In genomic region chr12:26937443-26937862, GRCh38 we compare ENCODE assay signal across 8 cellular contexts. TPM values are rescaled to one million over a fixed set of nuclear protein-coding genes. Genes with fewer than 3 reads are reported as not detected.
A peak's percentile ranks its signal among the peaks of the same experiment; 100 is the strongest.
DNase-seq lines count a peak whose midpoint lies in the region; ATAC-seq, FAIRE-seq and TF ChIP-seq lines count a peak whose summit lies in the region.

No MANE protein-coding gene starts in this region.

- H3K36me3 ChIP-seq in right atrium auricular region (no peaks in the 10 kb centered on the region), K562 (ENCODE audit: control insufficient read depth, insufficient read depth, low read length) (peaks cover 29% of the 10 kb centered on the region), mesenchymal stem cell (ENCODE audit: control insufficient read depth in 1 of 2, insufficient read depth in 2 of 2, low read depth in 1 of 2, low read length in 2 of 2) (peaks cover 0 to 4% of the 10 kb centered on the region in 2 experiments), aorta (ENCODE audit: control insufficient read depth in 1 of 2, insufficient read depth in 2 of 2, low read length in 1 of 2) (peaks cover 0 to 1% of the 10 kb centered on the region in 2 donors)

- DNase-seq in right atrium auricular region (ENCODE audit: low spot score) (no peak), cardiac septum (ENCODE audit: low spot score) (no peak), K562 (ENCODE audit: extremely low read depth in 1 of 4, low spot score in 3 of 4) (no peak), mesenchymal stem cell (no peak), aorta (no peak), D721Med (ENCODE audit: insufficient read length, low spot score) (no peak), inferior parietal cortex (ENCODE audit: extremely low spot score) (no peak), HCEC 1CT (no peak)

- H2AK5ac ChIP-seq in mesenchymal stem cell (ENCODE audit: low read length, severe bottlenecking) = no peak overlapping the region

- H3K14ac ChIP-seq in mesenchymal stem cell (ENCODE audit: low read length in 2 of 2) = peak overlapping the region in 1 of 2 experiments; percentile 93

- H2BK15ac ChIP-seq in mesenchymal stem cell (ENCODE audit: low read depth, poor library complexity, severe bottlenecking) = no peak overlapping the region

- H4K8ac ChIP-seq in mesenchymal stem cell (ENCODE audit: low read length) = no peak overlapping the region

- TF ChIP-seq RAD21 in K562 (CRISPR knock-in tag; conservative IDR thresholded peaks at IDR 0.05 in 1 of 2, IDR thresholded peaks at IDR 0.05 in 1 of 2) = no peak

- H3K4me3 ChIP-seq in right atrium auricular region = peak overlapping the region; percentile 85 to 97
- peak overlapping the region; percentile 84 for H3K4me3 ChIP-seq in K562
- peak overlapping the region; percentile 93 to 98 for H3K4me3 ChIP-seq in mesenchymal stem cell (ENCODE audit: insufficient read depth in 1 of 2, low read depth in 1 of 2, low read length in 2 of 2)
- H3K4me3 ChIP-seq in aorta (ENCODE audit: low read length in 2 of 2) = peak overlapping the region; percentile 52 to 53

- TSS peak; percentile 51 for BruUV-seq in K562 (replicated peaks; lab: Mats Ljungman, UMichigan)

- H4K91ac ChIP-seq in mesenchymal stem cell (ENCODE audit: low read length) = no peak overlapping the region

- H4K20me1 ChIP-seq in K562 (replicated peaks; ENCODE audit: control insufficient read depth, insufficient read depth, low read length) = 0 out of 2 replicates have a peak, but pooled peaks cover 5% of the 10 kb centered on the region

- no peaks in the 10 kb centered on the region for H3K9me3 ChIP-seq in right atrium auricular region
- no peaks in the 10 kb centered on the region for H3K9me3 ChIP-seq in K562 (replicated peaks; ENCODE audit: control insufficient read depth, insufficient read depth, low read depth, low read length)
- no peaks in the 10 kb centered on the region for H3K9me3 ChIP-seq in mesenchymal stem cell (ENCODE audit: control insufficient read depth, low read length)
- H3K9me3 ChIP-seq in aorta (ENCODE audit: control insufficient read depth, low read length) = no peaks in the 10 kb centered on the region

- POLR2A ChIA-PET in K562 (lab: Yijun Ruan, JAX) = no interaction called here

- no peak for TF ChIP-seq EP300 in K562 (IDR thresholded peaks at IDR 0.05; ENCODE audit: low read length)

- H2BK5ac ChIP-seq in mesenchymal stem cell (ENCODE audit: low read depth, low read length, poor library complexity, severe bottlenecking) = no peak overlapping the region

- peak overlapping the region; percentile 2 to 90 for H3K18ac ChIP-seq in mesenchymal stem cell (ENCODE audit: low read depth in 1 of 2, low read length in 2 of 2)

- H3K4me1 ChIP-seq in right atrium auricular region (peaks cover 0 to 49% of the 10 kb centered on the region in 2 donors), K562 (replicated peaks in 1 of 2; ENCODE audit: control insufficient read depth in 2 of 2, insufficient read depth in 2 of 2, low read length in 2 of 2) (peaks cover 0 to 21% of the 10 kb centered on the region in 2 experiments; a peak in 3 of 5 replicates), mesenchymal stem cell (ENCODE audit: control insufficient read depth, insufficient read depth, low read depth, low read length) (no peaks in the 10 kb centered on the region), aorta (ENCODE audit: control insufficient read depth in 1 of 2, insufficient read depth in 2 of 2, low read length in 2 of 2) (no peaks in the 10 kb centered on the region)

- peak overlapping the region in 1 of 2 experiments; percentile 90 for H3K4ac ChIP-seq in mesenchymal stem cell (ENCODE audit: low read depth in 1 of 2, low read length in 2 of 2)

- H3K4me2 ChIP-seq in K562 (ENCODE audit: insufficient read depth, low read length) (peak overlapping the region; percentile 98), mesenchymal stem cell (ENCODE audit: low read length, poor library complexity, severe bottlenecking) (peak overlapping the region; percentile 93)

- CTCF ChIA-PET in K562 (lab: Yijun Ruan, JAX; ENCODE audit: low intra/inter-chr PET ratio) = no interaction called here

- intact Hi-C loops in cardiac septum (cut with DNase I) (no loop called here), K562 (cut with micrococcal nuclease) (loop anchor here (2.0 kb wide), 1 partner anchor 77 kb away; the partner anchor contains the start of gene TM7SF3), aorta (cut with DNase I) (loop anchor here (5.0 kb wide), 1 partner anchor 75 kb away; the partner anchor contains the start of gene TM7SF3 (in 2 of the 2))

- peak overlapping the region in 1 of 2 experiments; percentile 15 for H2BK12ac ChIP-seq in mesenchymal stem cell (ENCODE audit: low read length in 2 of 2)

- H3K79me2 ChIP-seq in K562 (ENCODE audit: control insufficient read depth, insufficient read depth, low read length) = peaks cover 95% of the 10 kb centered on the region

- H3K79me1 ChIP-seq in mesenchymal stem cell (replicated peaks; ENCODE audit: low read length, poor library complexity, severe bottlenecking) = peaks cover 12% of the 10 kb centered on the region

- FAIRE-seq in K562 (lab: Jason Lieb, UNC) = no peak
- FAIRE-seq in D721Med (lab: Jason Lieb, UNC) = no peak

- TF ChIP-seq POLR2A in K562 (conservative IDR thresholded peaks at IDR 0.05) = no peak; the same call in none of the 2 replicates

- 1% methylated on average over 10 of the region's 10 CpGs for WGBS in K562 (ENCODE audit: insufficient coverage, low coverage, missing lambda C conversion rate)
- 0% methylated on average over 8 of the region's 10 CpGs for WGBS in mesenchymal stem cell
- 0 to 1% methylated on average over 10 of the region's 10 CpGs for WGBS in aorta, 2 donors

- no peaks in the 10 kb centered on the region for H3K9me1 ChIP-seq in K562 (ENCODE audit: control insufficient read depth, insufficient read depth, low read length)

- H2AFZ ChIP-seq in K562 (ENCODE audit: low read depth, low read length) (peak overlapping the region; percentile 88), mesenchymal stem cell (ENCODE audit: low read depth, low read length) (peak overlapping the region; percentile 84)

- in situ Hi-C loops in K562 (cut with MboI) = loop anchor here (5.0 kb wide), 1 partner anchor 75 kb away; the partner anchor contains the start of gene TM7SF3

- H3K27me3 ChIP-seq in right atrium auricular region = no peaks in the 10 kb centered on the region
- H3K27me3 ChIP-seq in K562 (ENCODE audit: control insufficient read depth in 2 of 2, insufficient read depth in 2 of 2, low read length in 2 of 2) = no peaks in the 10 kb centered on the region
- H3K27me3 ChIP-seq in mesenchymal stem cell (ENCODE audit: control insufficient read depth in 1 of 2, insufficient read depth in 1 of 2, low read length in 2 of 2) = no peaks in the 10 kb centered on the region
- no peaks in the 10 kb centered on the region for H3K27me3 ChIP-seq in aorta (ENCODE audit: control insufficient read depth in 1 of 2, insufficient read depth in 2 of 2, low read length in 1 of 2)

- no peak overlapping the region for H2BK120ac ChIP-seq in mesenchymal stem cell (ENCODE audit: low read depth, low read length)

- peak overlapping the region; percentile 94 to 95 for H3K9ac ChIP-seq in K562 (ENCODE audit: insufficient read depth in 1 of 2, low read depth in 2 of 2, low read length in 2 of 2)
- peak overlapping the region; percentile 98 for H3K9ac ChIP-seq in mesenchymal stem cell (ENCODE audit: low read length)

- H3K27ac ChIP-seq in right atrium auricular region = peak overlapping the region; percentile 92 to 97
- H3K27ac ChIP-seq in K562 (ENCODE audit: extremely low read depth, low read depth, low read length) = peak overlapping the region; percentile 95
- H3K27ac ChIP-seq in mesenchymal stem cell (ENCODE audit: low read length, poor library complexity, severe bottlenecking) = peak overlapping the region; percentile 89
- H3K27ac ChIP-seq in aorta (ENCODE audit: low read depth in 1 of 2, low read length in 2 of 2) = peak overlapping the region in 1 of 2 donors; percentile 41

- no peak for ATAC-seq in K562
- ATAC-seq in aorta (ENCODE audit: low FRiP score) = no peak

- peak overlapping the region in 1 of 2 experiments; percentile 71 for H3K23ac ChIP-seq in mesenchymal stem cell (ENCODE audit: low read length in 2 of 2)

- TF ChIP-seq CTCF in right atrium auricular region (IDR thresholded peaks at IDR 0.05) = no peak
- TF ChIP-seq CTCF in K562 (IDR thresholded peaks at IDR 0.05 in 2 of 3, conservative IDR thresholded peaks at IDR 0.05 in 1 of 3; ENCODE audit: insufficient read depth in 2 of 3, low read depth in 1 of 3, low read length in 3 of 3) = no peak
- TF ChIP-seq CTCF in D721Med (IDR thresholded peaks at IDR 0.05; ENCODE audit: insufficient read depth, missing control alignments) = no peak

RNA-seq across cellular contexts. Expression of gene INTS13, which starts 0.3 kb away (rescaled TPM):
- total RNA-seq in right atrium auricular region (10 to 100 TPM; 16.4 to 27.0 TPM), cardiac septum (15.5 TPM), K562 (2014; rRNA removed) (55.1 and 56.8 TPM in 2 replicates), K562 (2014; rRNA removed; fragmentation: Illumina TruSeq; extraction: Trizol) (89.7 and 102 TPM in 2 replicates), K562 (2015; rRNA removed; fragmentation: Illumina TruSeq; extraction: Trizol) (82.2 and 89.1 TPM in 2 replicates), K562 (2021) (48.3 and 57.9 TPM in 2 replicates), aorta (10 to 100 TPM; 15.1 to 19.2 TPM)
- total RNA-seq in K562 (2011; cell fraction: chromatin; rRNA removed; ENCODE audit: low replicate concordance) = 48.8 and 105 TPM in 2 replicates
- total RNA-seq in K562 (2011; cell fraction: nucleolus; rRNA removed) = 21.8 and 25.4 TPM in 2 replicates
- total RNA-seq in K562 (2011; cell fraction: nucleoplasm; rRNA removed) = 33.9 and 39.9 TPM in 2 replicates
- polyA plus RNA-seq in K562 (2011; rRNA removed) (50.8 and 79.0 TPM in 2 replicates), K562 (2014; fragmentation: Illumina TruSeq; extraction: Trizol) (54.8 and 78.1 TPM in 2 replicates), K562 (2014; fragmentation: Nextera tagmentation; extraction: Ambion mirVana) (10 to 100 TPM; 50.3 to 91.8 TPM), K562 (2014; rRNA removed) (50.6 TPM in 2 replicates), aorta (10 to 100 TPM in 1 of 2 donors, 1 to 10 TPM in 1; 9.5 to 12.8 TPM)
- polyA plus RNA-seq in K562 (2011; cell fraction: cytosol; rRNA removed) = 12.4 and 26.6 TPM in 2 replicates
- polyA plus RNA-seq in K562 (2011; cell fraction: nucleus; rRNA removed) = 15.6 and 21.3 TPM in 2 replicates
- polyA plus RNA-seq in K562 (2012) = 36.2 and 64.1 TPM in 2 replicates
- polyA minus RNA-seq in K562 (2011; rRNA and poly(A)+ RNA removed) = 130 and 148 TPM in 2 replicates
- 75.4 and 103 TPM in 2 replicates for polyA minus RNA-seq in K562 (2011; cell fraction: cytosol; rRNA and poly(A)+ RNA removed)
- polyA minus RNA-seq in K562 (2011; cell fraction: nucleus; rRNA and poly(A)+ RNA removed) = 26.3 and 44.5 TPM in 2 replicates
- 14.2 TPM for polyA plus RNA-seq in mesenchymal stem cell (2013, experiment 1 of 2)
- polyA plus RNA-seq in mesenchymal stem cell (2013, experiment 2 of 2) = 16.1 TPM

RNA-seq across cellular contexts. Expression of gene FGFR1OP2, which starts 0.8 kb away (rescaled TPM):
- total RNA-seq in right atrium auricular region (10 to 100 TPM; 52.0 to 60.2 TPM), cardiac septum (37.4 TPM), K562 (2014; rRNA removed) (36.3 and 38.6 TPM in 2 replicates), K562 (2014; rRNA removed; fragmentation: Illumina TruSeq; extraction: Trizol) (42.5 and 49.4 TPM in 2 replicates), K562 (2015; rRNA removed; fragmentation: Illumina TruSeq; extraction: Trizol) (44.9 and 48.2 TPM in 2 replicates), K562 (2021) (31.8 and 32.6 TPM in 2 replicates), aorta (10 to 100 TPM; 55.2 to 67.4 TPM)
- 23.1 and 99.0 TPM in 2 replicates for total RNA-seq in K562 (2011; cell fraction: chromatin; rRNA removed; ENCODE audit: low replicate concordance)
- 14.8 and 20.3 TPM in 2 replicates for total RNA-seq in K562 (2011; cell fraction: nucleolus; rRNA removed)
- total RNA-seq in K562 (2011; cell fraction: nucleoplasm; rRNA removed) = 32.0 and 41.6 TPM in 2 replicates
- polyA plus RNA-seq in K562 (2011; rRNA removed) (34.0 and 49.0 TPM in 2 replicates), K562 (2014; fragmentation: Illumina TruSeq; extraction: Trizol) (37.1 TPM in 2 replicates), K562 (2014; fragmentation: Nextera tagmentation; extraction: Ambion mirVana) (10 to 100 TPM; 31.6 to 33.0 TPM), K562 (2014; rRNA removed) (33.2 and 41.1 TPM in 2 replicates), aorta (10 to 100 TPM; 31.4 to 60.5 TPM)
- 11.7 and 14.9 TPM in 2 replicates for polyA plus RNA-seq in K562 (2011; cell fraction: cytosol; rRNA removed)
- 21.1 and 22.6 TPM in 2 replicates for polyA plus RNA-seq in K562 (2011; cell fraction: nucleus; rRNA removed)
- polyA plus RNA-seq in K562 (2012) = 30.5 and 39.9 TPM in 2 replicates
- 70.0 and 81.4 TPM in 2 replicates for polyA minus RNA-seq in K562 (2011; rRNA and poly(A)+ RNA removed)
- polyA minus RNA-seq in K562 (2011; cell fraction: cytosol; rRNA and poly(A)+ RNA removed) = 20.9 and 24.7 TPM in 2 replicates
- 30.6 and 43.4 TPM in 2 replicates for polyA minus RNA-seq in K562 (2011; cell fraction: nucleus; rRNA and poly(A)+ RNA removed)
- polyA plus RNA-seq in mesenchymal stem cell (2013, experiment 1 of 2) = 46.4 TPM
- 43.1 TPM for polyA plus RNA-seq in mesenchymal stem cell (2013, experiment 2 of 2)
